20 cellular contexts compared by ENCODE assay signal in the genomic region with DNA sequence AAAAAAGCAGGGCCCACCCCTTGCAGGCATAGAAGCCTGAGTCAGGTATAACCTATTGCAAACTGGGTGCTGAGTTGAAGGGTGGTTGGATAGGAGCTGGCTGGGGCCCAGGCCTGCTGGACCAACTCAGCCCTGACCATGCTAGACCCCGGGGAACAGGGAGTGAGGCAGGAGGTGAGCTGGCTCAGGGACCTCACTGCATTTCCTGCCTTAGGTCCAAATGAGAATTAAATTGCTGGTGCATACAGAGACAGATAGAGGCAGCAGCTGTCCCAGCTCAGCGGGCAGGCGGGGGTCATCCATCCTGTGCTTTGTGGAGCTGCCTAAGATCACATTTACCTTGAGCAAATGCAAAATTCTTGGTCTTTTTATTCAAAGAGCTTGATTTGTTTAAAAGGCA. TPM values are rescaled to one million over a fixed set of nuclear protein-coding genes. Genes with fewer than 3 reads are reported as not detected.
A peak's percentile ranks its signal among the peaks of the same experiment; 100 is the strongest.
DNase-seq lines count a peak whose midpoint lies in the region; FAIRE-seq and TF ChIP-seq lines count a peak whose summit lies in the region.
"Had no signal": no experiment of that assay in that cellular context is flagged by ENCODE, and none has a peak within 500 bp of the region (broad histone marks: within the 10 kb centered on the region; RNA-seq: fewer than 3 reads in every experiment).

No MANE protein-coding gene starts in this region.

- H3K27ac ChIP-seq in WERI-Rb-1 (peak overlapping the region; percentile 2; the same call in 1 of the 2 replicates), kidney (ENCODE audit: low read depth in 2 of 2, low read length in 2 of 2) (no peak overlapping the region)
- H3K27ac ChIP-seq: C4-2B, RWPE1 had no signal

- H3K27me3 ChIP-seq in WERI-Rb-1 (ENCODE audit: insufficient read depth, low read depth, severe bottlenecking): no peaks in the 10 kb centered on the region

- H3K4me3 ChIP-seq in WERI-Rb-1 (ENCODE audit: low read depth, low read length): no peak overlapping the region
- H3K4me3 ChIP-seq in kidney (ENCODE audit: low read length in 2 of 2): no peak overlapping the region
- H3K4me3 ChIP-seq: GM12878 had no signal

- peaks cover 4% of the 10 kb centered on the region for H3K36me3 Mint-ChIP-seq in progenitor cell of endocrine pancreas (ENCODE audit: insufficient read depth)

- DNase-seq in NCI-H146 (lab: John Stamatoyannopoulos, UW): peak; percentile 93
- DNase-seq in NCI-H146 treated with DMSO at 0.1 percent for 48 hours (lab: John Stamatoyannopoulos, UW; ENCODE audit: unreplicated experiment): no peak
- DNase-seq in NCI-H2081 (lab: John Stamatoyannopoulos, UW): peak; percentile 64 to 90
- DNase-seq in WERI-Rb-1: peak; percentile 46
- peak; percentile 29 for DNase-seq in kidney
- no peak for DNase-seq in SHP77 treated with DMSO at 0.1 percent for 48 hours (lab: John Stamatoyannopoulos, UW)
- no peak for DNase-seq in C1 segment of cervical spinal cord (lab: John Stamatoyannopoulos, UW)
- DNase-seq in progenitor cell of endocrine pancreas (ENCODE audit: low spot score, unreplicated experiment): no peak
- DNase-seq: 8988T; Caco-2; HCEC 1CT; MM.1S; NCI-H2029 treated with DMSO at 0.1 percent for 48 hours; NCI-H446; NK-92 treated with Interleukin-12 subunit alpha and Interleukin-12 subunit beta, amount 100 ng/mL, for 24 hours; SK-N-SH had no signal

- H3K4me1 Mint-ChIP-seq in progenitor cell of endocrine pancreas (ENCODE audit: low read depth): peaks cover 3% of the 10 kb centered on the region

- H3K36me3 ChIP-seq in WERI-Rb-1: no peaks in the 10 kb centered on the region
- peaks cover 2 to 31% of the 10 kb centered on the region in 2 donors for H3K36me3 ChIP-seq in kidney (ENCODE audit: control insufficient read depth in 1 of 2, insufficient read depth in 2 of 2, low read length in 2 of 2)

- H3K9ac ChIP-seq in kidney (ENCODE audit: low read length in 2 of 2): no peak overlapping the region
- H3K9ac ChIP-seq: SK-N-SH had no signal

- H3K9me3 Mint-ChIP-seq in progenitor cell of endocrine pancreas (ENCODE audit: low read depth): no peaks in the 10 kb centered on the region

- no peak overlapping the region for H3K4me3 Mint-ChIP-seq in progenitor cell of endocrine pancreas (ENCODE audit: low read depth)

- TF ChIP-seq CTCF in WERI-Rb-1 (IDR thresholded peaks at IDR 0.05; ENCODE audit: low read depth, low read length): no peak
- no peak for TF ChIP-seq CTCF in kidney (IDR thresholded peaks at IDR 0.05; ENCODE audit: borderline replicate concordance, extremely low read depth, insufficient read depth)
- TF ChIP-seq CTCF in progenitor cell of endocrine pancreas (IDR thresholded peaks at IDR 0.05; ENCODE audit: unreplicated experiment): no peak

- intact Hi-C loops in kidney (cut with DNase I): no loop called here

- peaks cover 10% of the 10 kb centered on the region for H3K27me3 Mint-ChIP-seq in progenitor cell of endocrine pancreas

- no peak overlapping the region for H3K27ac Mint-ChIP-seq in progenitor cell of endocrine pancreas

- peaks cover 3 to 9% of the 10 kb centered on the region in 2 donors for H3K4me1 ChIP-seq in kidney (ENCODE audit: control insufficient read depth in 1 of 2, insufficient read depth in 1 of 2, low read depth in 1 of 2, low read length in 2 of 2)
- H3K4me1 ChIP-seq: Caco-2 had no signal

- no peaks in the 10 kb centered on the region for H3K9me3 ChIP-seq in WERI-Rb-1 (ENCODE audit: severe bottlenecking)
- H3K9me3 ChIP-seq in kidney (ENCODE audit: control insufficient read depth in 1 of 2, low read length in 2 of 2): no peaks in the 10 kb centered on the region
- H3K9me3 ChIP-seq: Caco-2, SK-N-SH had no signal

- FAIRE-seq in kidney (lab: Jason Lieb, UNC): no peak
- FAIRE-seq: GM12878, GM18507 had no signal

RNA-seq across cellular contexts. Expression of gene USH1C, which starts 25.2 kb away (rescaled TPM):
- total RNA-seq in kidney (38.6 TPM), progenitor cell of endocrine pancreas (15.8 and 21.4 TPM in 2 replicates)
- 107 TPM for polyA plus RNA-seq in kidney (ENCODE audit: insufficient read depth, low read depth, low replicate concordance)
- total RNA-seq: GM12878 had no signal
- polyA plus RNA-seq: GM12878, SK-N-SH had no signal

RNA-seq across cellular contexts. Expression of gene OTOG, which starts 28.0 kb away (rescaled TPM):
- total RNA-seq in kidney: 0.06 TPM
- polyA plus RNA-seq in kidney (ENCODE audit: insufficient read depth, low read depth, low replicate concordance): not detected
- 0.78 and 1.5 TPM in 2 replicates for total RNA-seq in progenitor cell of endocrine pancreas
- total RNA-seq: GM12878 had no signal
- polyA plus RNA-seq: GM12878, SK-N-SH had no signal

RNA-seq across cellular contexts. Expression of gene ABCC8, which starts 42.4 kb away (rescaled TPM):
- 1.3 TPM for total RNA-seq in kidney
- 3.2 TPM for polyA plus RNA-seq in kidney (ENCODE audit: insufficient read depth, low read depth, low replicate concordance)
- total RNA-seq in progenitor cell of endocrine pancreas: 19.2 and 23.9 TPM in 2 replicates
- total RNA-seq: Caco-2, GM12878 had no signal
- polyA plus RNA-seq: GM12878 had no signal

Comparison
In these comparisons a context has a peak if more than half of its experiments do, and no peak if none do; other contexts are left out.
1. DNase-seq: peak in NCI-H146 (single experiment), NCI-H2081 (2 of 2), WERI-Rb-1 (single experiment) and kidney (single experiment); none in NCI-H146 treated with DMSO at 0.1 percent for 48 hours (single experiment), SHP77 treated with DMSO at 0.1 percent for 48 hours (single experiment), C1 segment of cervical spinal cord (0 of 14) and progenitor cell of endocrine pancreas (single experiment).